In the genomic region with DNA sequence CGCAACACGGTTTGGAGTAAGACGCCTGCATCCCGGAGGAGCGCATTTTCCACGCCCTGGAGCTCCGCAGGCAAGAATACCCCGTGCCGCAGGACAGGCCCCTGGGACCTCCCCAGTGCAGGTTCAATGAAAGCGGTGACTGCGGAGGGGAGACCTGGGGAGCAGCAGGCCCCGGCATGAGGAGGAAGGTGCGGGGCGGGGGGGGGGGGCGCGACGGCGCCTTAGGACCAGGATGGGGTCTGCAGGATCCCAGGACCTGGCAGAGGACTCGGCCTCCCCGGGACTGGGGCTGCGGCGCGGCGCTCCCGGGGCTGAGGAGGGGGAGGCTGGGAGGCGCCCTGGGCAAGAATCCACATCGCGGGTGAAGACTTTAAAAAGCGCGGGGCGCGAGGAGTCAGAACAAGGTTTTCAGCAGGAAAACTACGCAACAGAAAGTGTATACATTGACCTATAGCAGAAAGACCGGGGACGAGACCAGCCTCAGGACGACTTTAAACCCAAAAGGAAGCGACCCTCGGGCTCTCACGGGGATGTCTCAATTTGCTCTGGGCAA, we compare ENCODE assay signal across 8 cellular contexts. TPM values are rescaled to one million over a fixed set of nuclear protein-coding genes. Genes with fewer than 3 reads are reported as not detected.
DNase-seq lines count a peak whose midpoint lies in the region; ATAC-seq and TF ChIP-seq lines count a peak whose summit lies in the region.

No MANE protein-coding gene starts in this region.

- intact Hi-C loops in activated CD8-positive, alpha-beta T cell treated with anti-CD3 and anti-CD28 coated beads for 36 hours (cut with micrococcal nuclease) = no loop called here
- intact Hi-C loops in head of caudate nucleus (cut with DNase I) = no loop called here

- no peaks in the 10 kb centered on the region for H3K9me3 ChIP-seq in parathyroid adenoma (ENCODE audit: control insufficient read depth, low read length)

- peaks cover 20% of the 10 kb centered on the region for H3K36me3 Mint-ChIP-seq in activated CD8-positive, alpha-beta T cell treated with anti-CD3 and anti-CD28 coated beads for 36 hours (ENCODE audit: low read depth)

- peak overlapping the region; percentile 80 for H2AFZ ChIP-seq in parathyroid adenoma

- H3K4me3 ChIP-seq in parathyroid adenoma (ENCODE audit: low read depth, low read length) = peak overlapping the region; percentile 85

- H3K4me3 Mint-ChIP-seq in activated CD8-positive, alpha-beta T cell treated with anti-CD3 and anti-CD28 coated beads for 36 hours = peak overlapping the region; percentile 81

- H3K36me3 ChIP-seq in parathyroid adenoma (ENCODE audit: control insufficient read depth, insufficient read depth, low read length) = no peaks in the 10 kb centered on the region

- H3K27me3 Mint-ChIP-seq in activated CD8-positive, alpha-beta T cell treated with anti-CD3 and anti-CD28 coated beads for 36 hours = no peaks in the 10 kb centered on the region

- peaks cover 29% of the 10 kb centered on the region for H3K4me1 Mint-ChIP-seq in activated CD8-positive, alpha-beta T cell treated with anti-CD3 and anti-CD28 coated beads for 36 hours (ENCODE audit: low read depth)

- no peaks in the 10 kb centered on the region for H3K27me3 ChIP-seq in parathyroid adenoma (ENCODE audit: control insufficient read depth, insufficient read depth, low read length)

- peak overlapping the region; percentile 82 for H3K27ac ChIP-seq in parathyroid adenoma

- TF ChIP-seq CTCF in activated CD8-positive, alpha-beta T cell treated with anti-CD3 and anti-CD28 coated beads for 36 hours (IDR thresholded peaks at IDR 0.05) = no peak
- no peak for TF ChIP-seq CTCF in parathyroid adenoma (IDR thresholded peaks at IDR 0.05)

- peak overlapping the region; percentile 64 for H3K9ac ChIP-seq in parathyroid adenoma

- no peaks in the 10 kb centered on the region for H3K79me2 ChIP-seq in parathyroid adenoma

- DNase-seq in COR-L47 (lab: John Stamatoyannopoulos, UW) = peak; percentile 1
- DNase-seq in GM19240 (ENCODE audit: insufficient read length, low spot score) = peak; percentile 8
- no peak for DNase-seq in activated CD8-positive, alpha-beta T cell treated with anti-CD3 and anti-CD28 coated beads for 36 hours
- DNase-seq in head of caudate nucleus = peak in 36 of 42 donors; percentile 2 to 60 (median 27)
- DNase-seq in NCI-H2107 (lab: John Stamatoyannopoulos, UW) = no peak
- no peak for DNase-seq in NCI-H2196 treated with DMSO at 0.1 percent for 48 hours (lab: John Stamatoyannopoulos, UW; ENCODE audit: unreplicated experiment)

- H3K4me2 ChIP-seq in parathyroid adenoma (ENCODE audit: low read length) = peak overlapping the region; percentile 95

- ATAC-seq in HG03354 (IDR thresholded peaks at IDR 0.05; ENCODE audit: poor library complexity, severe bottlenecking, unreplicated experiment) = peak; percentile 38
- ATAC-seq in activated CD8-positive, alpha-beta T cell treated with anti-CD3 and anti-CD28 coated beads for 36 hours = peak; percentile 31

- H3K4me1 ChIP-seq in parathyroid adenoma = no peaks in the 10 kb centered on the region

- CTCF ChIA-PET in activated CD8-positive, alpha-beta T cell treated with anti-CD3 and anti-CD28 coated beads for 36 hours (lab: Charles Lee) = no interaction called here

- POLR2A ChIA-PET in activated CD8-positive, alpha-beta T cell treated with anti-CD3 and anti-CD28 coated beads for 36 hours (lab: Charles Lee) = no interaction called here

- peak overlapping the region; percentile 90 for H3K27ac Mint-ChIP-seq in activated CD8-positive, alpha-beta T cell treated with anti-CD3 and anti-CD28 coated beads for 36 hours

- H3K9me3 Mint-ChIP-seq in activated CD8-positive, alpha-beta T cell treated with anti-CD3 and anti-CD28 coated beads for 36 hours = no peaks in the 10 kb centered on the region

RNA-seq across cellular contexts. Expression of a gene that starts 0.4 kb away (rescaled TPM):
- 10 to 100 TPM; 18.4 to 20.9 TPM for total RNA-seq in activated CD8-positive, alpha-beta T cell treated with anti-CD3 and anti-CD28 coated beads for 36 hours

RNA-seq across cellular contexts. Expression of a gene that starts 52.2 kb away (rescaled TPM):
- 10 to 100 TPM; 11.2 to 11.7 TPM for total RNA-seq in activated CD8-positive, alpha-beta T cell treated with anti-CD3 and anti-CD28 coated beads for 36 hours

Comparison
In these comparisons a context has a peak if more than half of its experiments do, and no peak if none do; other contexts are left out.
1. DNase-seq: peak in COR-L47 (single experiment), GM19240 (single experiment) and head of caudate nucleus (36 of 42); none in activated CD8-positive, alpha-beta T cell treated with anti-CD3 and anti-CD28 coated beads for 36 hours (single experiment), NCI-H2107 (single experiment) and NCI-H2196 treated with DMSO at 0.1 percent for 48 hours (single experiment).